ENCODE assay signal across 10 cellular contexts in genomic region chr16:19135896-19136438, GRCh38. TPM values are rescaled to one million over a fixed set of nuclear protein-coding genes. Genes with fewer than 3 reads are reported as not detected.
A peak's percentile ranks its signal among the peaks of the same experiment; 100 is the strongest.
DNase-seq lines count a peak whose midpoint lies in the region; ATAC-seq and TF ChIP-seq lines count a peak whose summit lies in the region.
"Had no signal": no experiment of that assay in that cellular context is flagged by ENCODE, and none has a peak within 500 bp of the region (broad histone marks: within the 10 kb centered on the region; RNA-seq: fewer than 3 reads in every experiment).

No MANE protein-coding gene starts in this region.

- no peak for TF ChIP-seq RAD21 in SK-N-SH (IDR thresholded peaks at IDR 0.05; ENCODE audit: low read length)

- H3K4me1 ChIP-seq in SK-N-SH (ENCODE audit: control insufficient read depth in 1 of 2, insufficient read depth in 2 of 2, low read depth in 1 of 2, low read length in 1 of 2), result peaks cover 17 to 40% of the 10 kb centered on the region in 2 experiments; a peak in 3 of 4 replicates
- H3K4me1 ChIP-seq in Panc1 (ENCODE audit: control insufficient read depth, insufficient read depth, low read length), result peaks cover 44% of the 10 kb centered on the region
- peaks cover 65% of the 10 kb centered on the region for H3K4me1 ChIP-seq in upper lobe of right lung
- peaks cover 37 to 47% of the 10 kb centered on the region in 2 donors for H3K4me1 ChIP-seq in gastrocnemius medialis

- in situ Hi-C loops in Panc1 (cut with HindIII; ENCODE audit: low pct_unique_long_range_greater_than_20kb, low sequenced_read_pairs) (no loop called here), gastrocnemius medialis (cut with MboI; ENCODE audit: low sequenced_read_pairs in 4 of 4) (no loop called here)

- TF ChIP-seq POLR2A in gastrocnemius medialis (IDR thresholded peaks at IDR 0.05), result no peak

- H3K36me3 ChIP-seq in SK-N-SH (replicated peaks in 1 of 2; ENCODE audit: control insufficient read depth in 1 of 2, insufficient read depth in 2 of 2, low read length in 1 of 2) (no peaks in the 10 kb centered on the region), Panc1 (ENCODE audit: control insufficient read depth, insufficient read depth, low read length) (no peaks in the 10 kb centered on the region), upper lobe of right lung (no peaks in the 10 kb centered on the region), gastrocnemius medialis (no peaks in the 10 kb centered on the region)

- intact Hi-C loops in Panc1 (cut with micrococcal nuclease; ENCODE audit: unreplicated experiment) (no loop called here), left cardiac atrium (cut with DNase I) (no loop called here), upper lobe of right lung (cut with DNase I) (no loop called here), gastrocnemius medialis (cut with DNase I; ENCODE audit: low total_unique reads) (no loop called here)

- no peaks in the 10 kb centered on the region for H3K9me2 ChIP-seq in SK-N-SH

- DNase-seq in SK-N-SH (no peak), Panc1 (ENCODE audit: low read depth, low spot score) (no peak), left cardiac atrium (peak; percentile 46), upper lobe of right lung (no peak), NCI-H1930 (lab: John Stamatoyannopoulos, UW) (no peak), SIG-M5 (lab: John Stamatoyannopoulos, UW) (no peak), gastrocnemius medialis (no peak)
- DNase-seq: head of caudate nucleus had no signal

- TF ChIP-seq CTCF in SK-N-SH (IDR thresholded peaks at IDR 0.05) (no peak), Panc1 (IDR thresholded peaks at IDR 0.05) (no peak), upper lobe of right lung (IDR thresholded peaks at IDR 0.05) (no peak), gastrocnemius medialis (IDR thresholded peaks at IDR 0.05 in 4 of 5, conservative IDR thresholded peaks at IDR 0.05 in 1 of 5) (no peak)

- H2AFZ ChIP-seq in SK-N-SH (ENCODE audit: low read depth), result no peak overlapping the region

- CTCF ChIA-PET in SK-N-SH (lab: Yijun Ruan, JAX), result interaction anchor here (1.1 to 1.9 kb wide), 3 partner anchors 8 to 50 kb away, joined by 4 to 9 read pairs (median 4); no protein-coding TSS in a partner anchor
- CTCF ChIA-PET in Panc1 (lab: Charles Lee), result interaction anchor here (0.6 kb wide), 2 partner anchors 11 to 220 kb away, joined by 3 to 4 read pairs; no protein-coding TSS in a partner anchor

- POLR2A ChIA-PET in SK-N-SH (lab: Yijun Ruan, JAX), result no interaction called here
- POLR2A ChIA-PET in Panc1 (lab: Charles Lee), result interaction anchor here (0.7 kb wide), 1 partner anchor 53 kb away, joined by 5 read pairs; no protein-coding TSS in a partner anchor

- no peak overlapping the region for H3K9ac ChIP-seq in SK-N-SH

- H3K27me3 ChIP-seq in SK-N-SH (ENCODE audit: insufficient read depth) (no peaks in the 10 kb centered on the region), Panc1 (ENCODE audit: control insufficient read depth, insufficient read depth, low read length) (no peaks in the 10 kb centered on the region), upper lobe of right lung (no peaks in the 10 kb centered on the region), gastrocnemius medialis (no peaks in the 10 kb centered on the region)

- no peak overlapping the region for H3K4me2 ChIP-seq in SK-N-SH

- 59% methylated on average over 6 of the region's 7 CpGs for WGBS in SK-N-SH (ENCODE audit: low lambda C conversion rate)

- no peaks in the 10 kb centered on the region for H4K20me1 ChIP-seq in SK-N-SH (ENCODE audit: insufficient read depth)

- H3K27ac ChIP-seq in SK-N-SH (ENCODE audit: low read depth in 2 of 2, low read length in 1 of 2), result no peak overlapping the region
- 0 out of 2 replicates have a peak overlapping the region, but pooled peaks have one; percentile 14 for H3K27ac ChIP-seq in Panc1 (ENCODE audit: low read length)
- H3K27ac ChIP-seq in upper lobe of right lung, result no peak overlapping the region
- peak overlapping the region in 1 of 4 donors; percentile 29 for H3K27ac ChIP-seq in gastrocnemius medialis

- TF ChIP-seq EP300 in SK-N-SH (IDR thresholded peaks at IDR 0.05; ENCODE audit: borderline replicate concordance in 1 of 2, low read depth in 1 of 2, low read length in 1 of 2), result no peak

- ATAC-seq in SK-N-SH treated with all-trans-retinoic acid at 6 μM for 48 hours (peak; percentile 18; the same call in 1 of the 3 replicates), Panc1 (peak; percentile 36; the same call in 1 of the 2 replicates), left cardiac atrium (peak in 1 of 2 donors; percentile 8), upper lobe of right lung (peak; percentile 35), gastrocnemius medialis (no peak)
- ATAC-seq: activated T-helper 17 cell treated with anti-CD3 and anti-CD28 coated beads, Interleukin-2, amount 50 U/mL, for 72 hours had no signal

- no peaks in the 10 kb centered on the region for H3K79me2 ChIP-seq in SK-N-SH (ENCODE audit: insufficient read depth)

- H3K4me3 ChIP-seq in SK-N-SH (ENCODE audit: low read depth in 2 of 2, low read length in 1 of 2), result no peak overlapping the region
- no peak overlapping the region for H3K4me3 ChIP-seq in Panc1 (ENCODE audit: low read depth in 2 of 2, low read length in 2 of 2)
- H3K4me3 ChIP-seq in upper lobe of right lung, result no peak overlapping the region
- H3K4me3 ChIP-seq in gastrocnemius medialis, result no peak overlapping the region

- H3K9me3 ChIP-seq in SK-N-SH, result no peaks in the 10 kb centered on the region
- H3K9me3 ChIP-seq in Panc1 (ENCODE audit: control insufficient read depth, insufficient read depth, low read depth, low read length), result no peaks in the 10 kb centered on the region
- H3K9me3 ChIP-seq in upper lobe of right lung, result no peaks in the 10 kb centered on the region
- H3K9me3 ChIP-seq in gastrocnemius medialis, result no peaks in the 10 kb centered on the region

- H3F3A ChIP-seq in SK-N-SH (replicated peaks; ENCODE audit: insufficient read depth), result peaks cover 5% of the 10 kb centered on the region

- no TSS peak for BruUV-seq in Panc1 (replicated peaks; lab: Mats Ljungman, UMichigan)

TF ChIP-seq in SK-N-SH treated with all-trans-retinoic acid at 6 μM for 48 hours, 23 proteins besides CTCF, POLR2A, EP300 and RAD21 (continues in another document):
- TF ChIP-seq TOX (CRISPR knock-in tag; IDR thresholded peaks at IDR 0.05; ENCODE audit: borderline replicate concordance) (no peak), OSR1 (CRISPR knock-in tag; IDR thresholded peaks at IDR 0.05) (no peak), ESRRG (CRISPR knock-in tag; IDR thresholded peaks at IDR 0.05) (no peak), CREB5 (CRISPR knock-in tag; IDR thresholded peaks at IDR 0.05; ENCODE audit: low read depth) (no peak)

TF ChIP-seq in SK-N-SH, 30 proteins besides CTCF, POLR2A, EP300 and RAD21:
- TF ChIP-seq TEAD4 (IDR thresholded peaks at IDR 0.05; ENCODE audit: borderline replicate concordance, insufficient read depth) (no peak), RXRA (IDR thresholded peaks at IDR 0.05; ENCODE audit: borderline replicate concordance, low read depth) (no peak), NFIC (IDR thresholded peaks at IDR 0.05; ENCODE audit: borderline replicate concordance) (no peak), NRF1 (IDR thresholded peaks at IDR 0.05; ENCODE audit: low read depth, low read length) (no peak), YY1 (IDR thresholded peaks at IDR 0.05; ENCODE audit: low read depth) (no peak), GATA2 (CRISPR knock-in tag; IDR thresholded peaks at IDR 0.05) (no peak), MEF2A (IDR thresholded peaks at IDR 0.05; ENCODE audit: borderline replicate concordance, low read depth) (no peak)
- TF ChIP-seq, protein P1, sequence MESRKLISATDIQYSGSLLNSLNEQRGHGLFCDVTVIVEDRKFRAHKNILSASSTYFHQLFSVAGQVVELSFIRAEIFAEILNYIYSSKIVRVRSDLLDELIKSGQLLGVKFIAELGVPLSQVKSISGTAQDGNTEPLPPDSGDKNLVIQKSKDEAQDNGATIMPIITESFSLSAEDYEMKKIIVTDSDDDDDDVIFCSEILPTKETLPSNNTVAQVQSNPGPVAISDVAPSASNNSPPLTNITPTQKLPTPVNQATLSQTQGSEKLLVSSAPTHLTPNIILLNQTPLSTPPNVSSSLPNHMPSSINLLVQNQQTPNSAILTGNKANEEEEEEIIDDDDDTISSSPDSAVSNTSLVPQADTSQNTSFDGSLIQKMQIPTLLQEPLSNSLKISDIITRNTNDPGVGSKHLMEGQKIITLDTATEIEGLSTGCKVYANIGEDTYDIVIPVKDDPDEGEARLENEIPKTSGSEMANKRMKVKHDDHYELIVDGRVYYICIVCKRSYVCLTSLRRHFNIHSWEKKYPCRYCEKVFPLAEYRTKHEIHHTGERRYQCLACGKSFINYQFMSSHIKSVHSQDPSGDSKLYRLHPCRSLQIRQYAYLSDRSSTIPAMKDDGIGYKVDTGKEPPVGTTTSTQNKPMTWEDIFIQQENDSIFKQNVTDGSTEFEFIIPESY (IDR thresholded peaks at IDR 0.05; ENCODE audit: borderline replicate concordance, low read depth), result no peak
TF ChIP-seq in SK-N-SH: peak in this region for 0.

RNA-seq across cellular contexts. Expression of gene ITPRIPL2, which starts 22.2 kb away (rescaled TPM):
- polyA plus RNA-seq in SK-N-SH (2012; rRNA removed), result 4.3 and 4.7 TPM in 2 replicates
- polyA plus RNA-seq in SK-N-SH (2012; cell fraction: cytosol; rRNA removed), result 5.3 and 5.5 TPM in 2 replicates
- 4.5 and 5.3 TPM in 2 replicates for polyA plus RNA-seq in SK-N-SH (2012; cell fraction: nucleus; rRNA removed)
- total RNA-seq in Panc1 (2021; ENCODE audit: unreplicated experiment), result 83.2 TPM
- 32.1 TPM for polyA plus RNA-seq in Panc1 (2012; ENCODE audit: insufficient read length)
- total RNA-seq in left cardiac atrium, result 10 to 100 TPM; 23.3 to 40.7 TPM
- 68.9 TPM for total RNA-seq in upper lobe of right lung
- total RNA-seq in gastrocnemius medialis, result 10 to 100 TPM; 13.3 to 18.9 (median 18.5) TPM

RNA-seq across cellular contexts. Expression of gene SYT17, which starts 32.1 kb away (rescaled TPM):
- 0.21 and 0.39 TPM in 2 replicates for polyA plus RNA-seq in SK-N-SH (2012; rRNA removed)
- 0.23 and 0.33 TPM in 2 replicates for polyA plus RNA-seq in SK-N-SH (2012; cell fraction: cytosol; rRNA removed)
- polyA plus RNA-seq in SK-N-SH (2012; cell fraction: nucleus; rRNA removed), result 0.50 and 0.66 TPM in 2 replicates
- total RNA-seq in Panc1 (2021; ENCODE audit: unreplicated experiment) (5.4 TPM), left cardiac atrium (1 to 10 TPM in 1 of 2 donors, under 1 TPM in 1; 0.52 to 1.4 TPM), upper lobe of right lung (13.7 TPM), gastrocnemius medialis (under 1 TPM; 0.10 to 0.87 (median 0.18) TPM)
- 9.0 TPM for polyA plus RNA-seq in Panc1 (2012; ENCODE audit: insufficient read length)
- total RNA-seq: activated T-helper 17 cell treated with anti-CD3 and anti-CD28 coated beads, Interleukin-2, amount 50 U/mL, for 72 hours had no signal

Comparison
In these comparisons a context has a peak if more than half of its experiments do, and no peak if none do; other contexts are left out.
1. ATAC-seq: peak in SK-N-SH treated with all-trans-retinoic acid at 6 μM for 48 hours (single experiment), Panc1 (single experiment) and upper lobe of right lung (single experiment); none in gastrocnemius medialis (0 of 2).